8 cellular contexts compared by ENCODE assay signal in genomic region chr18:3447035-3447894, GRCh38. TPM values are rescaled to one million over a fixed set of nuclear protein-coding genes. Genes with fewer than 3 reads are reported as not detected.
DNase-seq lines count a peak whose midpoint lies in the region; ATAC-seq lines count a peak whose summit lies in the region.

No MANE protein-coding gene starts in this region.

- peaks cover 8 to 20% of the 10 kb centered on the region in 2 donors for H3K36me3 Mint-ChIP-seq in activated naive CD4-positive, alpha-beta T cell treated with anti-CD3 and anti-CD28 coated beads, Interleukin-2, amount 50 U/mL, for 72 hours

- intact Hi-C loops in left ventricle myocardium superior (cut with micrococcal nuclease), result no loop called here

- ATAC-seq in activated naive CD4-positive, alpha-beta T cell treated with anti-CD3 and anti-CD28 coated beads, Interleukin-2, amount 50 U/mL, for 72 hours, result no peak
- no peak for ATAC-seq in left ventricle myocardium superior
- no peak for ATAC-seq in HG03139 (IDR thresholded peaks at IDR 0.05; ENCODE audit: unreplicated experiment)
- ATAC-seq in GM19324 (IDR thresholded peaks at IDR 0.05; ENCODE audit: low FRiP score, unreplicated experiment), result no peak
- ATAC-seq in HG02973 (IDR thresholded peaks at IDR 0.05; ENCODE audit: unreplicated experiment), result no peak

- peak; percentile 25 for DNase-seq in CD1c-positive myeloid dendritic cell (ENCODE audit: extremely low spot score)
- no peak for DNase-seq in Jurkat, Clone E6-1 (ENCODE audit: low read depth, low spot score)
- peak; percentile 46 to 62 for DNase-seq in activated naive CD4-positive, alpha-beta T cell treated with anti-CD3 and anti-CD28 coated beads, Interleukin-2, amount 50 U/mL, for 72 hours (ENCODE audit: low spot score in 2 of 2)
- DNase-seq in left ventricle myocardium superior, result peak; percentile 52
- no peak for DNase-seq in skeletal muscle cell (ENCODE audit: low read depth)

- no peaks in the 10 kb centered on the region for H3K9me3 Mint-ChIP-seq in activated naive CD4-positive, alpha-beta T cell treated with anti-CD3 and anti-CD28 coated beads, Interleukin-2, amount 50 U/mL, for 72 hours

- peak overlapping the region; percentile 74 for H3K4me3 ChIP-seq in Jurkat, Clone E6-1 (ENCODE audit: low read length)
- H3K4me3 ChIP-seq in skeletal muscle cell (ENCODE audit: low read depth, low read length), result peak overlapping the region; percentile 97

- H3K27ac Mint-ChIP-seq in activated naive CD4-positive, alpha-beta T cell treated with anti-CD3 and anti-CD28 coated beads, Interleukin-2, amount 50 U/mL, for 72 hours, result peak overlapping the region; percentile 99 to 100

RNA-seq across cellular contexts. Expression of gene TGIF1, which starts 2.7 kb away (rescaled TPM):
- 18.7 TPM for polyA plus RNA-seq in Jurkat, Clone E6-1 (2012; ENCODE audit: insufficient read depth, insufficient read length)
- total RNA-seq in activated naive CD4-positive, alpha-beta T cell treated with anti-CD3 and anti-CD28 coated beads, Interleukin-2, amount 50 U/mL, for 72 hours, result 100 to 1,000 TPM in 1 of 2 donors, 10 to 100 TPM in 1; 36.1 to 101 TPM
- 10.0 TPM for total RNA-seq in left ventricle myocardium superior

Comparison
In these comparisons a context has a peak if more than half of its experiments do, and no peak if none do; other contexts are left out.
1. DNase-seq: peak in CD1c-positive myeloid dendritic cell (single experiment), activated naive CD4-positive, alpha-beta T cell treated with anti-CD3 and anti-CD28 coated beads, Interleukin-2, amount 50 U/mL, for 72 hours (2 of 2) and left ventricle myocardium superior (single experiment); none in Jurkat, Clone E6-1 (single experiment) and skeletal muscle cell (single experiment).